In the genomic region with DNA sequence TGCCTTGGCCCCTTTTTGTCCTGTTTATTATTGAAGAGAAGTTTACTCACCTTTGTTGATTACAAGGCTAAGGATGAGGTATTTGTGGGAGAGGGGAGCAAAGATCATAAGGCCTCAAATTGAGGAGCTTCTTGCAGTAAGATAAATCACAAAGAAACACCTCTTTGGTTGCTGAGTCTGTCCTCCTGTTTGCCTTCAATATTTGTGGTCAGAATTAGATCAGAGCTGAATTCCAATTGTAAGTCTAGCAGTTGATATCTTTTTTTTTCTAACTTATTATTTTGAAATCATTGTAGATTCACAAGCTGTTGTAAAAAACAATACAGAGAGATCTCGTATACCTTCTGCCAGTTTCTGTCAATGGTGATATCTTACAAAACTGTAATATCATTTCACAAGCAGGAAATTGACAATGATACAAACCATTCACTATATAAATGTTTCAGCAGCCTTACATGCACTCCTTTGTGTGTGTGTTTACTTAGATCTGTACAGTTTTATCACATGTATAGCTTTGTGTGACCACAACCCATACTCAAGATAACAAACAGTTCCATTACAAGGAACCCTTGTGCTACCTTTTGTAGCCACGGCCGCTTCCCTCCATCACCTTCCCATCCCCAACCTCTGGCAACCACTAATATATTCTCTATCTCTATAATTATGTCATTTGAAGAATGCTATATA, we compare ENCODE assay signal across 19 cellular contexts.
DNase-seq lines count a peak whose midpoint lies in the region; ATAC-seq and TF ChIP-seq lines count a peak whose summit lies in the region.
"Had no signal": no experiment of that assay in that cellular context is flagged by ENCODE, and none has a peak within 500 bp of the region (broad histone marks: within the 10 kb centered on the region; RNA-seq: fewer than 3 reads in every experiment).

No MANE protein-coding gene starts in this region.

- H3K27me3 ChIP-seq in heart left ventricle: no peaks in the 10 kb centered on the region
- H3K27me3 ChIP-seq: BLaER1, Peyer's patch had no signal

- peaks cover 0 to 41% (median 23%) of the 10 kb centered on the region in 9 donors for H3K36me3 ChIP-seq in heart left ventricle
- H3K36me3 ChIP-seq: BLaER1 had no signal

- intact Hi-C loops in heart left ventricle (cut with DNase I): no loop called here

- DNase-seq in DMS153 (lab: John Stamatoyannopoulos, UW) (peak; percentile 28), DMS153 treated with DMSO at 0.1 percent for 48 hours (lab: John Stamatoyannopoulos, UW; ENCODE audit: unreplicated experiment) (no peak), SK-MEL-5 (ENCODE audit: low read depth, low spot score) (peak; percentile 88), fibroblast of mammary gland (ENCODE audit: low read depth) (peak; percentile 40), NCI-H524 (lab: John Stamatoyannopoulos, UW) (no peak), heart left ventricle (no peak), islet precursor cell (no peak)
- DNase-seq: CD8-positive, alpha-beta memory T cell; DMS 273 treated with DMSO at 0.1 percent for 48 hours; H9; Karpas-422; MM.1S; NCI-H1105 treated with DMSO at 0.1 percent for 48 hours; NCI-H446; Peyer's patch; Right ventricle myocardium superior had no signal

- ATAC-seq in heart left ventricle (no peak), GM19463 (IDR thresholded peaks at IDR 0.05; ENCODE audit: unreplicated experiment) (no peak)

- WGBS in heart left ventricle, 4 donors: 95 to 100% (median 96%) methylated on average over 3 of the region's 3 CpGs

- no peak for TF ChIP-seq POLR2A in heart left ventricle (IDR thresholded peaks at IDR 0.05)

- no peaks in the 10 kb centered on the region for H3K9me3 ChIP-seq in heart left ventricle
- H3K9me3 ChIP-seq: BLaER1, Peyer's patch had no signal

- H3K4me1 ChIP-seq in heart left ventricle: no peaks in the 10 kb centered on the region
- H3K4me1 ChIP-seq: BLaER1, Peyer's patch had no signal

- no peak overlapping the region for H3K27ac ChIP-seq in heart left ventricle
- H3K27ac ChIP-seq: 22Rv1, BLaER1, Peyer's patch had no signal

- TF ChIP-seq CTCF in fibroblast of mammary gland (conservative IDR thresholded peaks at IDR 0.05; ENCODE audit: control insufficient read depth, insufficient read depth, low read depth, low read length) (no peak), heart left ventricle (IDR thresholded peaks at IDR 0.05) (no peak)

- in situ Hi-C loops in SK-MEL-5 (cut with HindIII; ENCODE audit: low pct_unique_long_range_greater_than_20kb, low sequenced_read_pairs): no loop called here

- no peak overlapping the region for H3K4me3 ChIP-seq in fibroblast of mammary gland (ENCODE audit: control insufficient read depth, low read depth, low read length)
- H3K4me3 ChIP-seq in heart left ventricle: no peak overlapping the region
- H3K4me3 ChIP-seq: BLaER1, Peyer's patch had no signal

Comparison
In these comparisons a context has a peak if more than half of its experiments do, and no peak if none do; other contexts are left out.
1. DNase-seq: peak in DMS153 (single experiment), SK-MEL-5 (single experiment) and fibroblast of mammary gland (single experiment); none in DMS153 treated with DMSO at 0.1 percent for 48 hours (single experiment), NCI-H524 (0 of 2), heart left ventricle (0 of 5) and islet precursor cell (single experiment).